Comparison of ENCODE assay signal across 21 cellular contexts in the genomic region with DNA sequence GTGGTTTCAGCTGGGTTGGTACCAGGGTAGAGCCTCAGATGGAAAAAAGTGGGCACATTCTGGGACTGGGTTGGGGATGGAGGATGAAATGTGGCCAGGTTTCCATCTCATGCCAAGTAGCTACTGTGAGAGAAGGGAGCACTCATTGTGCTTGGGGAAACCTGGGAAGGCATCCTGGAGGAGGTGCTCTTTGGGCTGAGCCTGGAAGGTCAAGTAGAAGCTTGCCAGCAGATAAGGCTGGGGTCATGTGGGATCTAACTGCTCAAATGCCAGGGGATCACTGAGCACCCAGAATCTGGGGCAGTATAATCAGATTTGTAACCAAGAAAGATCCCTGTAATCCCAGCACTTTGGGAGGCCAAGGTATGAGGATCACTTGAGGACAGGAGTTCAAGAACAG. TPM values are rescaled to one million over a fixed set of nuclear protein-coding genes. Genes with fewer than 3 reads are reported as not detected.
DNase-seq lines count a peak whose midpoint lies in the region; ATAC-seq, FAIRE-seq and TF ChIP-seq lines count a peak whose summit lies in the region.
"Had no signal": no experiment of that assay in that cellular context is flagged by ENCODE, and none has a peak within 500 bp of the region (broad histone marks: within the 10 kb centered on the region; RNA-seq: fewer than 3 reads in every experiment).

No MANE protein-coding gene starts in this region.

- in situ Hi-C loops in K562 (cut with MboI): no loop called here

- no peak overlapping the region for H2AFZ ChIP-seq in K562 (ENCODE audit: low read depth, low read length)
- no peak overlapping the region for H2AFZ ChIP-seq in osteoblast (ENCODE audit: low read length)
- H2AFZ ChIP-seq: GM23248 had no signal

- H3K9me1 ChIP-seq in K562 (ENCODE audit: control insufficient read depth, insufficient read depth, low read length): no peaks in the 10 kb centered on the region

- no peak for ATAC-seq in activated naive CD4-positive, alpha-beta T cell treated with anti-CD3 and anti-CD28 coated beads, Interleukin-2, amount 50 U/mL, for 72 hours
- no peak for ATAC-seq in K562
- ATAC-seq: CD8-positive, alpha-beta T cell; GM12878; HCT116 had no signal

- H3K9me3 ChIP-seq in K562 (replicated peaks; ENCODE audit: control insufficient read depth, insufficient read depth, low read depth, low read length): no peaks in the 10 kb centered on the region
- no peaks in the 10 kb centered on the region for H3K9me3 ChIP-seq in osteoblast (ENCODE audit: low read depth, low read length)
- H3K9me3 ChIP-seq: Caco-2 had no signal

- H3K4me1 ChIP-seq in K562 (replicated peaks in 1 of 2; ENCODE audit: control insufficient read depth in 2 of 2, insufficient read depth in 2 of 2, low read length in 2 of 2): peaks cover 17 to 30% of the 10 kb centered on the region in 2 experiments
- no peaks in the 10 kb centered on the region for H3K4me1 ChIP-seq in osteoblast (ENCODE audit: insufficient read depth, low read length)

- no peak for TF ChIP-seq POLR2A in K562 (conservative IDR thresholded peaks at IDR 0.05)

- H3K79me2 ChIP-seq in K562 (ENCODE audit: control insufficient read depth, insufficient read depth, low read length) (no peaks in the 10 kb centered on the region), osteoblast (ENCODE audit: insufficient read depth, low read length) (no peaks in the 10 kb centered on the region)

- no TSS peak for BruUV-seq in K562 (replicated peaks; lab: Mats Ljungman, UMichigan)

- intact Hi-C loops in K562 (cut with micrococcal nuclease): no loop called here

- H3K4me3 Mint-ChIP-seq in activated naive CD4-positive, alpha-beta T cell treated with anti-CD3 and anti-CD28 coated beads, Interleukin-2, amount 50 U/mL, for 24 hours: no peak overlapping the region
- H3K4me3 Mint-ChIP-seq: CD4-positive, CD25-positive, alpha-beta regulatory T cell; CD8-positive, alpha-beta T cell; H9; HFFc6 had no signal

- no peak for FAIRE-seq in K562 (lab: Jason Lieb, UNC)
- FAIRE-seq: GM12878, GM19239 had no signal

- CTCF ChIA-PET in K562 (lab: Yijun Ruan, JAX; ENCODE audit: low intra/inter-chr PET ratio): no interaction called here

- no peak overlapping the region for H3K27ac ChIP-seq in K562 (ENCODE audit: extremely low read depth, low read depth, low read length)
- no peak overlapping the region for H3K27ac ChIP-seq in osteoblast (ENCODE audit: low read depth, low read length)
- H3K27ac ChIP-seq: C4-2B, GM23248 had no signal

- H3K4me2 ChIP-seq in K562 (ENCODE audit: insufficient read depth, low read length): no peak overlapping the region
- no peak overlapping the region for H3K4me2 ChIP-seq in osteoblast (ENCODE audit: insufficient read depth, low read length)

- peaks cover 21% of the 10 kb centered on the region for H3K27me3 Mint-ChIP-seq in activated naive CD4-positive, alpha-beta T cell treated with anti-CD3 and anti-CD28 coated beads, Interleukin-2, amount 50 U/mL, for 24 hours

- TF ChIP-seq EP300 in K562 (IDR thresholded peaks at IDR 0.05; ENCODE audit: low read length): no peak

- no peak for DNase-seq in activated naive CD4-positive, alpha-beta T cell treated with anti-CD3 and anti-CD28 coated beads, Interleukin-2, amount 50 U/mL, for 72 hours (ENCODE audit: low spot score in 2 of 2)
- DNase-seq in K562 (ENCODE audit: extremely low read depth in 1 of 4, low spot score in 3 of 4) (no peak), osteoblast (ENCODE audit: insufficient read length, low spot score, missing footprints) (peak; percentile 29), mesenteric fat pad (ENCODE audit: low spot score) (no peak)
- no peak for DNase-seq in activated CD4-positive, CD25-positive, alpha-beta regulatory T cell treated with anti-CD3 and anti-CD28 coated beads, Interleukin-2, amount 50 U/mL, for 72 hours
- DNase-seq: 8988T; Caco-2; CD4-positive, CD25-positive, alpha-beta regulatory T cell; CD8-positive, alpha-beta T cell; DMS 273 treated with DMSO at 0.1 percent for 48 hours; DMS79; EL; GDM1; GM23248; H9; HFFc6 had no signal

- H3K9ac ChIP-seq in K562 (ENCODE audit: insufficient read depth in 1 of 2, low read depth in 2 of 2, low read length in 2 of 2): peak overlapping the region in 1 of 2 experiments; percentile 54; a peak in 1 of 4 replicates
- H3K9ac ChIP-seq: GM23248 had no signal

- H4K20me1 ChIP-seq in K562 (replicated peaks; ENCODE audit: control insufficient read depth, insufficient read depth, low read length) (no peaks in the 10 kb centered on the region), osteoblast (ENCODE audit: insufficient read depth, low read length) (no peaks in the 10 kb centered on the region)

- no peak overlapping the region for H3K4me3 ChIP-seq in K562
- no peak overlapping the region for H3K4me3 ChIP-seq in osteoblast (ENCODE audit: insufficient read depth, low read length)
- H3K4me3 ChIP-seq: GM12878, GM23248 had no signal

- H3K27ac Mint-ChIP-seq in activated naive CD4-positive, alpha-beta T cell treated with anti-CD3 and anti-CD28 coated beads, Interleukin-2, amount 50 U/mL, for 24 hours: peak overlapping the region; percentile 59
- no peak overlapping the region for H3K27ac Mint-ChIP-seq in activated naive CD4-positive, alpha-beta T cell treated with anti-CD3 and anti-CD28 coated beads, Interleukin-2, amount 50 U/mL, for 72 hours
- H3K27ac Mint-ChIP-seq: CD8-positive, alpha-beta T cell; H9; HFFc6 had no signal

- H3K36me3 Mint-ChIP-seq in activated naive CD4-positive, alpha-beta T cell treated with anti-CD3 and anti-CD28 coated beads, Interleukin-2, amount 50 U/mL, for 24 hours: no peaks in the 10 kb centered on the region
- H3K36me3 Mint-ChIP-seq in activated naive CD4-positive, alpha-beta T cell treated with anti-CD3 and anti-CD28 coated beads, Interleukin-2, amount 50 U/mL, for 72 hours: no peaks in the 10 kb centered on the region
- H3K36me3 Mint-ChIP-seq: CD4-positive, CD25-positive, alpha-beta regulatory T cell; CD8-positive, alpha-beta T cell had no signal

- TF ChIP-seq RAD21 in K562 (CRISPR knock-in tag; conservative IDR thresholded peaks at IDR 0.05 in 1 of 2, IDR thresholded peaks at IDR 0.05 in 1 of 2): no peak

- H3K4me1 Mint-ChIP-seq in activated naive CD4-positive, alpha-beta T cell treated with anti-CD3 and anti-CD28 coated beads, Interleukin-2, amount 50 U/mL, for 24 hours: peaks cover under 1% of the 10 kb centered on the region

- H3K36me3 ChIP-seq in K562 (ENCODE audit: control insufficient read depth, insufficient read depth, low read length) (no peaks in the 10 kb centered on the region), osteoblast (ENCODE audit: insufficient read depth, low read length) (no peaks in the 10 kb centered on the region)

- no peak for TF ChIP-seq CTCF in K562 (IDR thresholded peaks at IDR 0.05 in 2 of 3, conservative IDR thresholded peaks at IDR 0.05 in 1 of 3; ENCODE audit: insufficient read depth in 2 of 3, low read depth in 1 of 3, low read length in 3 of 3)
- no peak for TF ChIP-seq CTCF in osteoblast (IDR thresholded peaks at IDR 0.05; ENCODE audit: extremely low read depth, low read depth, low read length)

- POLR2A ChIA-PET in K562 (lab: Yijun Ruan, JAX): interaction anchor here (0.6 to 2.3 kb wide), 3 partner anchors 11 to 507 kb away, joined by 3 to 7 read pairs (median 3); no protein-coding TSS in a partner anchor

- H3K27me3 ChIP-seq in K562 (ENCODE audit: control insufficient read depth in 2 of 2, insufficient read depth in 2 of 2, low read length in 2 of 2): no peaks in the 10 kb centered on the region
- H3K27me3 ChIP-seq in osteoblast (ENCODE audit: insufficient read depth, low read length): peaks cover 34% of the 10 kb centered on the region

- no peaks in the 10 kb centered on the region for H3K9me3 Mint-ChIP-seq in activated naive CD4-positive, alpha-beta T cell treated with anti-CD3 and anti-CD28 coated beads, Interleukin-2, amount 50 U/mL, for 24 hours
- H3K9me3 Mint-ChIP-seq in activated naive CD4-positive, alpha-beta T cell treated with anti-CD3 and anti-CD28 coated beads, Interleukin-2, amount 50 U/mL, for 72 hours: no peaks in the 10 kb centered on the region
- H3K9me3 Mint-ChIP-seq: CD4-positive, CD25-positive, alpha-beta regulatory T cell; CD8-positive, alpha-beta T cell; H9; HFFc6 had no signal

RNA-seq across cellular contexts. Expression of a gene that starts 9.0 kb away (rescaled TPM):
- under 1 TPM; 0.19 to 0.36 TPM for total RNA-seq in activated naive CD4-positive, alpha-beta T cell treated with anti-CD3 and anti-CD28 coated beads, Interleukin-2, amount 50 U/mL, for 72 hours
- total RNA-seq in K562 (2011; cell fraction: chromatin; rRNA removed; ENCODE audit: low replicate concordance): 1.2 and 3.6 TPM in 2 replicates
- total RNA-seq in K562 (2011; cell fraction: nucleolus; rRNA removed): 2.8 TPM in 2 replicates
- 1.5 and 2.7 TPM in 2 replicates for total RNA-seq in K562 (2011; cell fraction: nucleoplasm; rRNA removed)
- 1.4 and 5.2 TPM in 2 replicates for total RNA-seq in K562 (2014; rRNA removed)
- total RNA-seq in K562 (2014; rRNA removed; fragmentation: Illumina TruSeq; extraction: Trizol): 0.22 and 0.33 TPM in 2 replicates
- total RNA-seq in K562 (2015; rRNA removed; fragmentation: Illumina TruSeq; extraction: Trizol): 0.72 and 0.98 TPM in 2 replicates
- 4.7 and 6.2 TPM in 2 replicates for total RNA-seq in K562 (2021)
- polyA plus RNA-seq in K562 (2011; rRNA removed): 1.4 and 2.9 TPM in 2 replicates
- polyA plus RNA-seq in K562 (2011; cell fraction: cytosol; rRNA removed): 4.5 and 7.9 TPM in 2 replicates
- 2.2 and 3.5 TPM in 2 replicates for polyA plus RNA-seq in K562 (2011; cell fraction: nucleus; rRNA removed)
- 2.7 and 5.0 TPM in 2 replicates for polyA plus RNA-seq in K562 (2012)
- 0.25 and 1.1 TPM in 2 replicates for polyA plus RNA-seq in K562 (2014; fragmentation: Illumina TruSeq; extraction: Trizol)
- polyA plus RNA-seq in K562 (2014; fragmentation: Nextera tagmentation; extraction: Ambion mirVana): under 1 TPM; 0.01 to 0.04 TPM
- 1.3 and 3.2 TPM in 2 replicates for polyA plus RNA-seq in K562 (2014; rRNA removed)
- 1.2 and 1.5 TPM in 2 replicates for polyA minus RNA-seq in K562 (2011; rRNA and poly(A)+ RNA removed)
- 3.6 and 4.8 TPM in 2 replicates for polyA minus RNA-seq in K562 (2011; cell fraction: cytosol; rRNA and poly(A)+ RNA removed)
- polyA minus RNA-seq in K562 (2011; cell fraction: nucleus; rRNA and poly(A)+ RNA removed): 2.2 and 2.4 TPM in 2 replicates
- under 0.01 TPM in 1 of 2 replicates, not detected in the other for total RNA-seq in osteoblast
- total RNA-seq in mesenteric fat pad: 0.13 TPM
- total RNA-seq: Caco-2; CD4-positive, CD25-positive, alpha-beta regulatory T cell; CD8-positive, alpha-beta T cell; GM23248; HFFc6 had no signal
- polyA plus RNA-seq: CD4-positive, CD25-positive, alpha-beta regulatory T cell; GM23248 had no signal

RNA-seq across cellular contexts. Expression of a gene that starts 25.1 kb away (rescaled TPM):
- total RNA-seq in activated naive CD4-positive, alpha-beta T cell treated with anti-CD3 and anti-CD28 coated beads, Interleukin-2, amount 50 U/mL, for 72 hours: 10 to 100 TPM; 66.4 to 80.8 TPM
- 16.5 and 44.8 TPM in 2 replicates for total RNA-seq in K562 (2011; cell fraction: chromatin; rRNA removed; ENCODE audit: low replicate concordance)
- 48.6 and 53.7 TPM in 2 replicates for total RNA-seq in K562 (2011; cell fraction: nucleolus; rRNA removed)
- 28.2 and 35.4 TPM in 2 replicates for total RNA-seq in K562 (2011; cell fraction: nucleoplasm; rRNA removed)
- total RNA-seq in K562 (2014; rRNA removed) (150 and 197 TPM in 2 replicates), K562 (2014; rRNA removed; fragmentation: Illumina TruSeq; extraction: Trizol) (4.1 and 5.8 TPM in 2 replicates), K562 (2015; rRNA removed; fragmentation: Illumina TruSeq; extraction: Trizol) (38.5 and 40.5 TPM in 2 replicates), K562 (2021) (145 and 149 TPM in 2 replicates), osteoblast (15.9 and 21.5 TPM in 2 replicates), mesenteric fat pad (78.9 TPM)
- polyA plus RNA-seq in K562 (2011; rRNA removed) (38.0 and 40.1 TPM in 2 replicates), K562 (2014; fragmentation: Illumina TruSeq; extraction: Trizol) (28.1 and 97.0 TPM in 2 replicates), K562 (2014; fragmentation: Nextera tagmentation; extraction: Ambion mirVana) (10 to 100 TPM in 1 of 2 experiments, 1 to 10 TPM in 1; 6.6 to 19.4 TPM), K562 (2014; rRNA removed) (213 and 234 TPM in 2 replicates)
- polyA plus RNA-seq in K562 (2011; cell fraction: cytosol; rRNA removed): 63.8 and 189 TPM in 2 replicates
- polyA plus RNA-seq in K562 (2011; cell fraction: nucleus; rRNA removed): 31.4 and 62.8 TPM in 2 replicates
- 66.3 and 130 TPM in 2 replicates for polyA plus RNA-seq in K562 (2012)
- 7.0 and 9.2 TPM in 2 replicates for polyA minus RNA-seq in K562 (2011; rRNA and poly(A)+ RNA removed)
- 24.4 and 37.9 TPM in 2 replicates for polyA minus RNA-seq in K562 (2011; cell fraction: cytosol; rRNA and poly(A)+ RNA removed)
- polyA minus RNA-seq in K562 (2011; cell fraction: nucleus; rRNA and poly(A)+ RNA removed): 10.2 and 13.8 TPM in 2 replicates

RNA-seq across cellular contexts. Expression of a gene that starts 50.1 kb away (rescaled TPM):
- 10 to 100 TPM; 26.7 to 59.3 TPM for total RNA-seq in activated naive CD4-positive, alpha-beta T cell treated with anti-CD3 and anti-CD28 coated beads, Interleukin-2, amount 50 U/mL, for 72 hours
- total RNA-seq in K562 (2011; cell fraction: chromatin; rRNA removed; ENCODE audit: low replicate concordance): 23.6 and 51.1 TPM in 2 replicates
- total RNA-seq in K562 (2011; cell fraction: nucleolus; rRNA removed): 35.1 and 37.9 TPM in 2 replicates
- total RNA-seq in K562 (2011; cell fraction: nucleoplasm; rRNA removed): 17.8 and 21.5 TPM in 2 replicates
- total RNA-seq in K562 (2014; rRNA removed): 25.6 and 25.9 TPM in 2 replicates
- total RNA-seq in K562 (2014; rRNA removed; fragmentation: Illumina TruSeq; extraction: Trizol): 12.2 and 13.1 TPM in 2 replicates
- total RNA-seq in K562 (2015; rRNA removed; fragmentation: Illumina TruSeq; extraction: Trizol): 16.0 and 16.1 TPM in 2 replicates
- total RNA-seq in K562 (2021): 23.3 and 27.4 TPM in 2 replicates
- 11.5 and 15.2 TPM in 2 replicates for polyA plus RNA-seq in K562 (2011; rRNA removed)
- polyA plus RNA-seq in K562 (2011; cell fraction: cytosol; rRNA removed): 9.5 and 28.8 TPM in 2 replicates
- polyA plus RNA-seq in K562 (2011; cell fraction: nucleus; rRNA removed): 18.6 and 37.6 TPM in 2 replicates
- polyA plus RNA-seq in K562 (2012): 13.2 and 16.4 TPM in 2 replicates
- 12.7 and 15.6 TPM in 2 replicates for polyA plus RNA-seq in K562 (2014; fragmentation: Illumina TruSeq; extraction: Trizol)
- 1 to 10 TPM; 1.9 to 2.7 TPM for polyA plus RNA-seq in K562 (2014; fragmentation: Nextera tagmentation; extraction: Ambion mirVana)
- polyA plus RNA-seq in K562 (2014; rRNA removed): 25.7 and 25.8 TPM in 2 replicates
- polyA minus RNA-seq in K562 (2011; rRNA and poly(A)+ RNA removed): 4.2 and 6.4 TPM in 2 replicates
- polyA minus RNA-seq in K562 (2011; cell fraction: cytosol; rRNA and poly(A)+ RNA removed): 10.2 and 11.2 TPM in 2 replicates
- 10.5 and 11.0 TPM in 2 replicates for polyA minus RNA-seq in K562 (2011; cell fraction: nucleus; rRNA and poly(A)+ RNA removed)
- total RNA-seq in osteoblast: 15.9 and 22.4 TPM in 2 replicates
- 26.0 TPM for total RNA-seq in mesenteric fat pad
